In the genomic region with DNA sequence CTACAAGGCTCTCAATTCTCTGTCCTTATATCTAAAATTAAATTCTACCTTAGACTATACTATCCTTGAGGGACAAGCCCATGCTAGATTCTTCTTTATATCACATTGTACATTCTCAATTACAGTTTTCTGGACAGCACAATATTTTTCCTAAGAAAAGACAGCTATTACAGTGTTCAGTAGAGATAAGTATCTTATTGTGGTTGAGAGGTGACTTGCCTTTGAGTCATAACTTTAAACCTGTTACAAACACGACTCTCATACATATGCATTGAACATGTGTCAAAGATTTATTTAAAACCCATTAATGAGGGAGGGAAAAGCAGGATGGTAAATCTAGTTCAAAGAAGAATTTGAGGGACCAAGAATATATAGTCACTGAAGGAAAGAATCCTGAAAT, we compare ENCODE assay signal across 29 cellular contexts.
DNase-seq lines count a peak whose midpoint lies in the region; ATAC-seq, FAIRE-seq and TF ChIP-seq lines count a peak whose summit lies in the region.
"Had no signal": no experiment of that assay in that cellular context is flagged by ENCODE, and none has a peak within 500 bp of the region (broad histone marks: within the 10 kb centered on the region; RNA-seq: fewer than 3 reads in every experiment).

No MANE protein-coding gene starts in this region.

- no peak overlapping the region for H3K27ac Mint-ChIP-seq in activated naive CD4-positive, alpha-beta T cell treated with anti-CD3 and anti-CD28 coated beads, Interleukin-2, amount 50 U/mL, for 72 hours
- H3K27ac Mint-ChIP-seq: CD8-positive, alpha-beta memory T cell; IgD-negative memory B cell; nephron progenitor cell; T-helper 1 cell treated with Interleukin-12 subunit alpha and Interleukin-12 subunit beta and Interleukin-4 antibody, amounts not matched to agents 30 μg/mL and 1 μg/mL, for 36 hours had no signal

- no peaks in the 10 kb centered on the region for H3K9me1 ChIP-seq in keratinocyte (ENCODE audit: control insufficient read depth, extremely low read depth, insufficient read depth, low read length)

- H3K36me3 Mint-ChIP-seq in activated naive CD4-positive, alpha-beta T cell treated with anti-CD3 and anti-CD28 coated beads, Interleukin-2, amount 50 U/mL, for 72 hours: no peaks in the 10 kb centered on the region
- H3K36me3 Mint-ChIP-seq: CD8-positive, alpha-beta memory T cell; IgD-negative memory B cell had no signal

- TF ChIP-seq CTCF in HFF-Myc (IDR thresholded peaks at IDR 0.05; ENCODE audit: low read depth, low read length, missing control alignments) (no peak), RWPE2 (IDR thresholded peaks at IDR 0.05; ENCODE audit: poor library complexity, severe bottlenecking) (no peak), keratinocyte (optimal IDR thresholded peaks at IDR 0.05 in 1 of 3, IDR thresholded peaks at IDR 0.05 in 1 of 3, conservative IDR thresholded peaks at IDR 0.05 in 1 of 3; ENCODE audit: extremely low read depth in 1 of 3, insufficient read depth in 2 of 3, low read length in 3 of 3) (no peak)

- no peaks in the 10 kb centered on the region for H4K20me1 ChIP-seq in keratinocyte (ENCODE audit: control insufficient read depth, extremely low read depth, insufficient read depth, low read length)

- dilution Hi-C loops in keratinocyte (cut with MboI; ENCODE audit: extremely low pct_ligation_motif_present, low sequenced_read_pairs): no loop called here

- DNase-seq in activated naive CD4-positive, alpha-beta T cell treated with anti-CD3 and anti-CD28 coated beads, Interleukin-2, amount 50 U/mL, for 72 hours (ENCODE audit: low spot score in 2 of 2): no peak
- DNase-seq in activated naive CD4-positive, alpha-beta T cell treated with Interleukin-2 at 50 U/mL for 16 hours: no peak
- peak; percentile 5 for DNase-seq in HFF-Myc (ENCODE audit: extremely low read depth, low read depth)
- DNase-seq in RWPE2 (ENCODE audit: low spot score): no peak
- DNase-seq in keratinocyte (ENCODE audit: low read depth, low spot score): peak; percentile 1
- no peak for DNase-seq in NCI-H1930 (lab: John Stamatoyannopoulos, UW)
- DNase-seq: activated CD4-positive, alpha-beta T cell treated with anti-CD3 and anti-CD28 coated beads for 48 hours; activated naive CD4-positive, alpha-beta T cell; activated T-cell treated with anti-CD3 and anti-CD28 coated beads, Interleukin-2, amount 50 U/mL, for 4 hours; amygdala; CD8-positive, alpha-beta memory T cell; foreskin melanocyte; heart right ventricle; left colon; MG63; NCI-H1417; NCI-H2081 treated with DMSO at 0.1 percent for 48 hours; NCI-H345; nephron progenitor cell; Peyer's patch; stimulated activated CD4-positive, alpha-beta T cell treated with anti-CD3 and anti-CD28 coated beads, Interleukin-2, amount 100 ng/mL, for 24 hours; upper lobe of left lung had no signal

- H3K36me3 ChIP-seq in RWPE2 (ENCODE audit: low read depth) (no peaks in the 10 kb centered on the region), keratinocyte (ENCODE audit: control insufficient read depth in 2 of 2, extremely low read depth in 1 of 2, insufficient read depth in 2 of 2, low read length in 2 of 2) (no peaks in the 10 kb centered on the region)
- H3K36me3 ChIP-seq: esophagus muscularis mucosa, heart right ventricle, MG63, Peyer's patch, SJSA1, upper lobe of left lung had no signal

- no peak overlapping the region for H3K9ac ChIP-seq in keratinocyte (ENCODE audit: control insufficient read depth, extremely low read depth, insufficient read depth, low read length)

- H3K4me1 ChIP-seq in RWPE2 (ENCODE audit: insufficient read depth, poor library complexity, severe bottlenecking) (no peaks in the 10 kb centered on the region), keratinocyte (ENCODE audit: control insufficient read depth, extremely low read depth, insufficient read depth, low read length) (no peaks in the 10 kb centered on the region)
- H3K4me1 ChIP-seq: esophagus muscularis mucosa, heart right ventricle, Peyer's patch, SJSA1, upper lobe of left lung had no signal

- H3K4me2 ChIP-seq in keratinocyte (ENCODE audit: control insufficient read depth, extremely low read depth, insufficient read depth, low read depth, low read length): no peak overlapping the region
- H3K4me2 ChIP-seq: smooth muscle cell had no signal

- H3K4me3 ChIP-seq in HFF-Myc (replicated peaks; ENCODE audit: low read depth, low read length) (no peak overlapping the region), RWPE2 (ENCODE audit: severe bottlenecking) (no peak overlapping the region), keratinocyte (ENCODE audit: control insufficient read depth in 2 of 3, extremely low read depth in 1 of 3, insufficient read depth in 2 of 3, low read depth in 1 of 3, low read length in 3 of 3) (no peak overlapping the region)
- H3K4me3 ChIP-seq: esophagus muscularis mucosa, heart right ventricle, MG63, Peyer's patch, SJSA1, smooth muscle cell, upper lobe of left lung had no signal

- no peaks in the 10 kb centered on the region for H3K9me3 ChIP-seq in RWPE2 (ENCODE audit: severe bottlenecking)
- no peaks in the 10 kb centered on the region for H3K9me3 ChIP-seq in keratinocyte (ENCODE audit: control insufficient read depth, low read depth, low read length)
- H3K9me3 ChIP-seq: esophagus muscularis mucosa, heart right ventricle, MG63, Peyer's patch, SJSA1, upper lobe of left lung had no signal

- H3K27ac ChIP-seq in RWPE2 (ENCODE audit: poor library complexity, severe bottlenecking) (no peak overlapping the region), keratinocyte (ENCODE audit: control insufficient read depth, insufficient read depth, low read length) (no peak overlapping the region)
- H3K27ac ChIP-seq: esophagus muscularis mucosa, heart right ventricle, Peyer's patch, SJSA1, upper lobe of left lung had no signal

- no peaks in the 10 kb centered on the region for H3K79me2 ChIP-seq in keratinocyte (ENCODE audit: control insufficient read depth, insufficient read depth, low read length)

- peak; percentile 38 to 43 for ATAC-seq in activated naive CD4-positive, alpha-beta T cell treated with anti-CD3 and anti-CD28 coated beads, Interleukin-2, amount 50 U/mL, for 72 hours
- ATAC-seq in RWPE2 (ENCODE audit: low read depth) (peak; percentile 69), GM21737 (IDR thresholded peaks at IDR 0.05; ENCODE audit: unreplicated experiment) (no peak), GM19467 (IDR thresholded peaks at IDR 0.05; ENCODE audit: unreplicated experiment) (no peak)
- ATAC-seq: heart right ventricle, left colon had no signal

- no peak overlapping the region for H2AFZ ChIP-seq in keratinocyte (ENCODE audit: control insufficient read depth, low read length)

- FAIRE-seq in keratinocyte (lab: Jason Lieb, UNC): no peak

- H3K27me3 ChIP-seq in RWPE2 (ENCODE audit: insufficient read depth, poor library complexity, severe bottlenecking): peaks cover 7% of the 10 kb centered on the region
- no peaks in the 10 kb centered on the region for H3K27me3 ChIP-seq in keratinocyte (ENCODE audit: control insufficient read depth, extremely low read depth, insufficient read depth, low read length)
- H3K27me3 ChIP-seq: esophagus muscularis mucosa, MG63, Peyer's patch, SJSA1, upper lobe of left lung had no signal

- no peaks in the 10 kb centered on the region for H3K9me3 Mint-ChIP-seq in activated naive CD4-positive, alpha-beta T cell treated with anti-CD3 and anti-CD28 coated beads, Interleukin-2, amount 50 U/mL, for 72 hours
- H3K9me3 Mint-ChIP-seq: activated T-cell treated with anti-CD3 and anti-CD28 coated beads, Interleukin-2, amount 50 U/mL, for 4 hours; CD8-positive, alpha-beta memory T cell; IgD-negative memory B cell; nephron progenitor cell; T-helper 1 cell treated with Interleukin-12 subunit alpha and Interleukin-12 subunit beta and Interleukin-4 antibody, amounts not matched to agents 30 μg/mL and 1 μg/mL, for 36 hours had no signal

Comparison
In these comparisons a context has a peak if more than half of its experiments do, and no peak if none do; other contexts are left out.
1. ATAC-seq: peak in activated naive CD4-positive, alpha-beta T cell treated with anti-CD3 and anti-CD28 coated beads, Interleukin-2, amount 50 U/mL, for 72 hours (2 of 2) and RWPE2 (single experiment); none in GM21737 (single experiment) and GM19467 (single experiment).
2. DNase-seq: peak in HFF-Myc (single experiment) and keratinocyte (single experiment); none in activated naive CD4-positive, alpha-beta T cell treated with anti-CD3 and anti-CD28 coated beads, Interleukin-2, amount 50 U/mL, for 72 hours (0 of 2), activated naive CD4-positive, alpha-beta T cell treated with Interleukin-2 at 50 U/mL for 16 hours (single experiment), RWPE2 (single experiment) and NCI-H1930 (0 of 2).